In the genomic region with DNA sequence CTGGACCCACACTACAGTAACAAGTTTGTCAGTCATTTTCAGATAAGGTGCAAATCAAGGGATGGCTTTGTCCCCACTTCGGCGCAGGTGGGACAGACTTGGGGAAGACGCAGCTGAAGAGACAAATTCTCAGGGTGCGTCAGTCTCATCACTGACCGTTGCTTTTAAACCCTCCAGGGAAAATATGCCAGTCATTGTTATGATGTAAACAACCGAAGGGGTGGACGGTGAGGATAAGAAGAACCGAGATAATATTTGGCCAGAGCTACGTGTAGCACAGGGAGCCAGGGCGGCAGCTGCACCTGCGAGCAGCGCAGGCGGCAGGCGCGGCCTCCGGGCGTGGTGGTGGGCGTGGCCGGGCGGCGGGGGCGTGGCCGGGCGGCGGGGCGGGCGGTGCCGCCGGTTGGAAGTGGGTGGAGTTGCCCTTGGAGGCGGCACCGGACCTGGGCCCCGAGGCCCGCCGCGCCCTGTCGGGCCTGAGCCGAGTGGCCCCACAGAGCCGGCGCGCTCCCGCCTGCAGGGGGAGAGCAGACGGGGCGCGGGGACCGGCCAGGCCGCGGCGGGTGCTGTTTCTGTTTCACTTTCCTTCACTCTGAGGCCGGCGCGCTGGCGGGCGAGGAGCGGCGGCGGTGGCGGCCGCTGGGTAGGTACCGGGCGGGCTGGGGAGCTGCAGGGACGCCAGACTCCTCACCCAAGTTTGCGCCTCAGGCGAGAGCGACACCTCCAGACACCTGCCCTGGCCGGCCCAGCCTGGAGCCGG, we compare ENCODE assay signal across 8 cellular contexts. TPM values are rescaled to one million over a fixed set of nuclear protein-coding genes. Genes with fewer than 3 reads are reported as not detected.
DNase-seq lines count a peak whose midpoint lies in the region; ATAC-seq, FAIRE-seq and TF ChIP-seq lines count a peak whose summit lies in the region.

Gene PCGF5, plus strand, starts transcription at position 470 of the 760 bp plus-strand sequence. CDS start 2,209 bp downstream, outside the sequence.

- H3K4me3 Mint-ChIP-seq in IgD-negative memory B cell = peak within 1 kb of the TSS; percentile 89 to 95 (median 92)
- peak within 1 kb of the TSS; percentile 82 to 95 (median 92) for H3K4me3 Mint-ChIP-seq in naive thymus-derived CD8-positive, alpha-beta T cell
- peak within 1 kb of the TSS; percentile 90 to 92 for H3K4me3 Mint-ChIP-seq in stimulated activated naive B cell treated with anti-CD40 and anti-IgM and Interleukin-4, amounts not matched to agents 10 μg/mL and 1 μg/mL and 100 μg/mL, for 72 hours

- H3K4me3 ChIP-seq in DND-41 (ENCODE audit: low read depth in 1 of 2, low read length in 2 of 2) = peak within 1 kb of the TSS; percentile 42 to 63

- peak within 1 kb of the TSS; percentile 93 for H3K9ac ChIP-seq in DND-41 (ENCODE audit: low read depth, low read length)

- peak within 1 kb of the TSS; percentile 76 for H3K27ac ChIP-seq in DND-41 (ENCODE audit: low read length)

- peak; percentile 34 for TF ChIP-seq CTCF in DND-41 (IDR thresholded peaks at IDR 0.05; ENCODE audit: borderline replicate concordance, extremely low read depth, low read length, poor library complexity, severe bottlenecking)

- FAIRE-seq in RCC 7860 (lab: Jason Lieb, UNC) = no peak

- ATAC-seq in DND-41 (ENCODE audit: insufficient read depth, low read depth) (peak; percentile 91), GM21576 (IDR thresholded peaks at IDR 0.05; ENCODE audit: unreplicated experiment) (peak; percentile 92)
- peak; percentile 94 to 96 for ATAC-seq in naive thymus-derived CD8-positive, alpha-beta T cell
- ATAC-seq in stimulated activated naive B cell treated with anti-CD40 and anti-IgM and Interleukin-4, amounts not matched to agents 10 μg/mL and 1 μg/mL and 100 μg/mL, for 72 hours (replicated peaks) = peak; percentile 97 to 98

- H3K9me3 ChIP-seq in DND-41 (ENCODE audit: insufficient read depth, low read length, severe bottlenecking) = no peaks in the 10 kb centered on the region

- peaks cover 93% of the 10 kb centered on the region for H3K79me2 ChIP-seq in DND-41 (ENCODE audit: insufficient read depth, low read length)

- H3K27me3 Mint-ChIP-seq in IgD-negative memory B cell = no peaks in the 10 kb centered on the region
- no peaks in the 10 kb centered on the region for H3K27me3 Mint-ChIP-seq in naive thymus-derived CD8-positive, alpha-beta T cell
- no peaks in the 10 kb centered on the region for H3K27me3 Mint-ChIP-seq in stimulated activated naive B cell treated with anti-CD40 and anti-IgM and Interleukin-4, amounts not matched to agents 10 μg/mL and 1 μg/mL and 100 μg/mL, for 72 hours

- DNase-seq in DND-41 (peak; percentile 92), RCC 7860 (ENCODE audit: low spot score) (peak; percentile 78), fibroblast of gingiva (ENCODE audit: low read depth) (peak; percentile 88)
- peak; percentile 86 to 90 for DNase-seq in activated T-helper 1 cell treated with anti-CD3 and anti-CD28 coated beads, Interleukin-2, amount 50 U/mL, for 16 hours (ENCODE audit: low read depth in 1 of 2, low spot score in 1 of 2)
- DNase-seq in naive thymus-derived CD8-positive, alpha-beta T cell = peak; percentile 84 to 95 (median 91)
- DNase-seq in stimulated activated naive B cell treated with anti-CD40 and anti-IgM and Interleukin-4, amounts not matched to agents 10 μg/mL and 1 μg/mL and 100 μg/mL, for 72 hours = peak; percentile 91

- POLR2A ChIA-PET in naive thymus-derived CD8-positive, alpha-beta T cell (lab: Charles Lee) = interaction anchor here (0.8 to 2.3 kb wide), 2 partner anchors 20 to 57 kb away, joined by 3 to 36 read pairs; no protein-coding TSS in a partner anchor

- H2AFZ ChIP-seq in DND-41 (ENCODE audit: low read depth, low read length) = peak within 1 kb of the TSS; percentile 51

- H3K4me1 Mint-ChIP-seq in IgD-negative memory B cell = peaks cover 38 to 50% (median 50%) of the 10 kb centered on the region in 3 donors
- peaks cover 29 to 62% (median 50%) of the 10 kb centered on the region in 4 donors for H3K4me1 Mint-ChIP-seq in naive thymus-derived CD8-positive, alpha-beta T cell
- H3K4me1 Mint-ChIP-seq in stimulated activated naive B cell treated with anti-CD40 and anti-IgM and Interleukin-4, amounts not matched to agents 10 μg/mL and 1 μg/mL and 100 μg/mL, for 72 hours = peaks cover 40 to 73% of the 10 kb centered on the region in 2 donors

- peaks cover 32% of the 10 kb centered on the region for H3K36me3 ChIP-seq in DND-41 (ENCODE audit: insufficient read depth, low read length)

- peaks cover 62% of the 10 kb centered on the region for H4K20me1 ChIP-seq in DND-41 (ENCODE audit: insufficient read depth, low read length)

- H3K27me3 ChIP-seq in DND-41 (ENCODE audit: insufficient read depth, low read length, poor library complexity) = no peaks in the 10 kb centered on the region

- H3K4me2 ChIP-seq in DND-41 (ENCODE audit: insufficient read depth, low read length) = peak within 1 kb of the TSS; percentile 88

- no peaks in the 10 kb centered on the region for H3K9me3 Mint-ChIP-seq in IgD-negative memory B cell
- no peaks in the 10 kb centered on the region for H3K9me3 Mint-ChIP-seq in naive thymus-derived CD8-positive, alpha-beta T cell
- no peaks in the 10 kb centered on the region for H3K9me3 Mint-ChIP-seq in stimulated activated naive B cell treated with anti-CD40 and anti-IgM and Interleukin-4, amounts not matched to agents 10 μg/mL and 1 μg/mL and 100 μg/mL, for 72 hours

- peaks cover 52% of the 10 kb centered on the region for H3K4me1 ChIP-seq in DND-41 (ENCODE audit: insufficient read depth, low read length)

- peak within 1 kb of the TSS; percentile 92 to 98 (median 95) for H3K27ac Mint-ChIP-seq in IgD-negative memory B cell
- peak within 1 kb of the TSS; percentile 48 to 95 (median 92) for H3K27ac Mint-ChIP-seq in naive thymus-derived CD8-positive, alpha-beta T cell
- H3K27ac Mint-ChIP-seq in stimulated activated naive B cell treated with anti-CD40 and anti-IgM and Interleukin-4, amounts not matched to agents 10 μg/mL and 1 μg/mL and 100 μg/mL, for 72 hours = peak within 1 kb of the TSS; percentile 94

- peaks cover 7% of the 10 kb centered on the region for H3K36me3 Mint-ChIP-seq in IgD-negative memory B cell
- peaks cover 0 to 22% (median 2%) of the 10 kb centered on the region in 3 donors for H3K36me3 Mint-ChIP-seq in naive thymus-derived CD8-positive, alpha-beta T cell
- H3K36me3 Mint-ChIP-seq in stimulated activated naive B cell treated with anti-CD40 and anti-IgM and Interleukin-4, amounts not matched to agents 10 μg/mL and 1 μg/mL and 100 μg/mL, for 72 hours = peaks cover 16 to 38% of the 10 kb centered on the region in 2 donors

RNA-seq across cellular contexts. Expression of gene PCGF5, which starts in this region (rescaled TPM):
- polyA plus RNA-seq in IgD-negative memory B cell = 81.7 TPM
- 10 to 100 TPM; 51.1 to 51.7 TPM for total RNA-seq in naive thymus-derived CD8-positive, alpha-beta T cell
- 10 to 100 TPM; 55.7 to 73.5 (median 60.8) TPM for polyA plus RNA-seq in naive thymus-derived CD8-positive, alpha-beta T cell

Comparison
In these comparisons a context has a peak if more than half of its experiments do, and no peak if none do; other contexts are left out.
1. Peak in every context shown above with its lines: DNase-seq, ATAC-seq, H3K4me3 ChIP-seq and H3K27ac ChIP-seq.